8 cellular contexts compared by ENCODE assay signal in genomic region chr15:34437687-34438086, GRCh38. TPM values are rescaled to one million over a fixed set of nuclear protein-coding genes. Genes with fewer than 3 reads are reported as not detected.
A peak's percentile ranks its signal among the peaks of the same experiment; 100 is the strongest.
DNase-seq lines count a peak whose midpoint lies in the region; ATAC-seq and TF ChIP-seq lines count a peak whose summit lies in the region.

Gene GOLGA8A (minus strand): TSS chr15:34437808. CDS start chr15:34389691, 48,117 bp downstream.

- H3K4me3 Mint-ChIP-seq in IgD-negative memory B cell = peak within 1 kb of the TSS in 3 of 4 donors; percentile 95 to 98 (median 96)
- H3K4me3 Mint-ChIP-seq in activated naive CD8-positive, alpha-beta T cell treated with anti-CD3 and anti-CD28 coated beads, Interleukin-2, amount 10 ng/mL, durations not matched to agents 7 days and 5 days = peak within 1 kb of the TSS; percentile 95

- H3K4me1 Mint-ChIP-seq in IgD-negative memory B cell = peaks cover 0 to 13% (median 0%) of the 10 kb centered on the region in 3 donors
- peaks cover 22% of the 10 kb centered on the region for H3K4me1 Mint-ChIP-seq in activated naive CD8-positive, alpha-beta T cell treated with anti-CD3 and anti-CD28 coated beads, Interleukin-2, amount 10 ng/mL, durations not matched to agents 7 days and 5 days

- peaks cover 0 to 22% (median 6%) of the 10 kb centered on the region in 9 donors for H3K4me1 ChIP-seq in heart right ventricle
- H3K4me1 ChIP-seq in prostate gland (replicated peaks) = no peaks in the 10 kb centered on the region
- peaks cover 0 to 20% (median 14%) of the 10 kb centered on the region in 4 donors for H3K4me1 ChIP-seq in upper lobe of left lung

- peak; percentile 57 for ATAC-seq in GM21367 (IDR thresholded peaks at IDR 0.05; ENCODE audit: unreplicated experiment)
- ATAC-seq in activated naive CD8-positive, alpha-beta T cell treated with anti-CD3 and anti-CD28 coated beads, Interleukin-2, amount 10 ng/mL, durations not matched to agents 7 days and 5 days (ENCODE audit: low read depth) = peak; percentile 77
- peak in 6 of 8 donors; percentile 44 to 73 (median 62) for ATAC-seq in heart right ventricle
- peak in 1 of 2 donors; percentile 58 for ATAC-seq in upper lobe of left lung (ENCODE audit: low FRiP score in 2 of 2)

- peak within 1 kb of the TSS; percentile 59 for H3K9ac ChIP-seq in SK-N-MC (ENCODE audit: insufficient read length)

- peaks cover 0 to 41% (median 0%) of the 10 kb centered on the region in 7 donors for H3K27me3 ChIP-seq in heart right ventricle
- no peaks in the 10 kb centered on the region for H3K27me3 ChIP-seq in prostate gland (replicated peaks; ENCODE audit: insufficient read depth)
- peaks cover 0 to 11% (median 4%) of the 10 kb centered on the region in 4 donors for H3K27me3 ChIP-seq in upper lobe of left lung

- no peak for TF ChIP-seq EP300 in upper lobe of left lung (IDR thresholded peaks at IDR 0.05)

- 2 to 4% methylated on average over 25 to 33 of the region's 33 CpGs for WGBS in heart right ventricle, 2 donors
- 2% methylated on average over 27 of the region's 33 CpGs for whole genome bisulfite sequencing in prostate gland
- 4 to 8% methylated on average over 14 to 17 of the region's 33 CpGs for WGBS in upper lobe of left lung, 2 donors

- TF ChIP-seq CTCF in heart right ventricle (IDR thresholded peaks at IDR 0.05) (no peak), prostate gland (IDR thresholded peaks at IDR 0.05) (no peak), upper lobe of left lung (IDR thresholded peaks at IDR 0.05) (no peak)

- H3K4me3 ChIP-seq in SK-N-MC = peak within 1 kb of the TSS; percentile 78
- peak within 1 kb of the TSS; percentile 9 to 68 (median 64) for H3K4me3 ChIP-seq in heart right ventricle
- peak within 1 kb of the TSS; percentile 51 to 60 for H3K4me3 ChIP-seq in prostate gland
- H3K4me3 ChIP-seq in upper lobe of left lung = peak within 1 kb of the TSS; percentile 25 to 83 (median 73)

- DNase-seq in CD1c-positive myeloid dendritic cell (ENCODE audit: extremely low spot score) = peak; percentile 58
- peak; percentile 2 for DNase-seq in SK-N-MC (ENCODE audit: low read depth, low spot score)
- DNase-seq in activated naive CD8-positive, alpha-beta T cell treated with anti-CD3 and anti-CD28 coated beads, Interleukin-2, amount 10 ng/mL, durations not matched to agents 7 days and 5 days = peak; percentile 84
- DNase-seq in heart right ventricle = peak; percentile 56 to 81
- peak; percentile 55 for DNase-seq in prostate gland (ENCODE audit: low spot score)
- DNase-seq in upper lobe of left lung = peak; percentile 36 to 94

- H3K36me3 ChIP-seq in SK-N-MC (ENCODE audit: insufficient read depth, low read length) = no peaks in the 10 kb centered on the region
- peaks cover 0 to 3% (median 0%) of the 10 kb centered on the region in 9 donors for H3K36me3 ChIP-seq in heart right ventricle
- no peaks in the 10 kb centered on the region for H3K36me3 ChIP-seq in prostate gland
- H3K36me3 ChIP-seq in upper lobe of left lung = no peaks in the 10 kb centered on the region

- peak within 1 kb of the TSS; percentile 86 to 97 (median 91) for H3K27ac Mint-ChIP-seq in IgD-negative memory B cell
- H3K27ac Mint-ChIP-seq in activated naive CD8-positive, alpha-beta T cell treated with anti-CD3 and anti-CD28 coated beads, Interleukin-2, amount 10 ng/mL, durations not matched to agents 7 days and 5 days = peak within 1 kb of the TSS; percentile 96

- no peaks in the 10 kb centered on the region for H3K27me3 Mint-ChIP-seq in IgD-negative memory B cell
- H3K27me3 Mint-ChIP-seq in activated naive CD8-positive, alpha-beta T cell treated with anti-CD3 and anti-CD28 coated beads, Interleukin-2, amount 10 ng/mL, durations not matched to agents 7 days and 5 days = peaks cover 18% of the 10 kb centered on the region

- H3K9me3 ChIP-seq in SK-N-MC (ENCODE audit: low read depth, low read length) (no peaks in the 10 kb centered on the region), heart right ventricle (no peaks in the 10 kb centered on the region), prostate gland (no peaks in the 10 kb centered on the region), upper lobe of left lung (no peaks in the 10 kb centered on the region)

- H3K9me3 Mint-ChIP-seq in IgD-negative memory B cell = peaks cover 0 to 2% (median 0%) of the 10 kb centered on the region in 3 donors
- H3K9me3 Mint-ChIP-seq in activated naive CD8-positive, alpha-beta T cell treated with anti-CD3 and anti-CD28 coated beads, Interleukin-2, amount 10 ng/mL, durations not matched to agents 7 days and 5 days = no peaks in the 10 kb centered on the region

- H3K36me3 Mint-ChIP-seq in IgD-negative memory B cell = no peaks in the 10 kb centered on the region
- H3K36me3 Mint-ChIP-seq in activated naive CD8-positive, alpha-beta T cell treated with anti-CD3 and anti-CD28 coated beads, Interleukin-2, amount 10 ng/mL, durations not matched to agents 7 days and 5 days = peaks cover 19% of the 10 kb centered on the region

- intact Hi-C loops in heart right ventricle (cut with DNase I) = loop anchor here in 1 of 10 donors (10.0 kb wide), 1 partner anchor 67 kb away; no protein-coding TSS in a partner anchor
- intact Hi-C loops in prostate gland (cut with DNase I) = loop anchor here (5.0 kb wide), 1 partner anchor 100 kb away; the partner anchor contains the start of gene SLC12A6

- H3K27ac ChIP-seq in SK-N-MC (no peak within 1 kb of the TSS), heart right ventricle (peak within 1 kb of the TSS in 5 of 10 donors; percentile 28 to 65 (median 58)), prostate gland (peak within 1 kb of the TSS in 1 of 2 donors; percentile 42), upper lobe of left lung (peak within 1 kb of the TSS in 2 of 4 donors; percentile 45 to 54)

- POLR2A ChIA-PET in activated naive CD8-positive, alpha-beta T cell treated with anti-CD3 and anti-CD28 coated beads, Interleukin-2, amount 10 ng/mL, durations not matched to agents 7 days and 5 days (lab: Charles Lee) = interaction anchor here (0.9 to 2.0 kb wide), 3 partner anchors 71 to 146 kb away, joined by 4 to 15 read pairs (median 8); partner anchors contain the start of genes GOLGA8B and LPCAT4

- no peak for TF ChIP-seq POLR2A in prostate gland (IDR thresholded peaks at IDR 0.05)
- peak in 1 of 4 donors; percentile 29 for TF ChIP-seq POLR2A in upper lobe of left lung (IDR thresholded peaks at IDR 0.05)

RNA-seq across cellular contexts. Expression of gene GOLGA8A, which starts in this region (rescaled TPM):
- polyA plus RNA-seq in IgD-negative memory B cell (2.8 TPM), heart right ventricle (10 to 100 TPM in 1 of 2 donors, 1 to 10 TPM in 1; 4.4 to 67.0 TPM)
- 100 to 1,000 TPM; 307 to 311 TPM for total RNA-seq in activated naive CD8-positive, alpha-beta T cell treated with anti-CD3 and anti-CD28 coated beads, Interleukin-2, amount 10 ng/mL, durations not matched to agents 7 days and 5 days
- total RNA-seq in heart right ventricle (10 to 100 TPM in 7 of 10 donors, 1 to 10 TPM in 3; 7.6 to 20.5 (median 11.5) TPM), prostate gland (10 to 100 TPM; 24.5 to 63.7 TPM), upper lobe of left lung (100 to 1,000 TPM in 1 of 6 donors, 10 to 100 TPM in 5; 28.1 to 172 (median 70.4) TPM)

Comparison
In these comparisons a context has a peak if more than half of its experiments do, and no peak if none do; other contexts are left out.
1. DNase-seq: peak in every context shown above with its lines; median percentile 84 in activated naive CD8-positive, alpha-beta T cell treated with anti-CD3 and anti-CD28 coated beads, Interleukin-2, amount 10 ng/mL, durations not matched to agents 7 days and 5 days; 68 in heart right ventricle; 65 in upper lobe of left lung; 58 in CD1c-positive myeloid dendritic cell; 55 in prostate gland; 2 in SK-N-MC.